Comparison of ENCODE assay signal across 1 cellular context in the genomic region with DNA sequence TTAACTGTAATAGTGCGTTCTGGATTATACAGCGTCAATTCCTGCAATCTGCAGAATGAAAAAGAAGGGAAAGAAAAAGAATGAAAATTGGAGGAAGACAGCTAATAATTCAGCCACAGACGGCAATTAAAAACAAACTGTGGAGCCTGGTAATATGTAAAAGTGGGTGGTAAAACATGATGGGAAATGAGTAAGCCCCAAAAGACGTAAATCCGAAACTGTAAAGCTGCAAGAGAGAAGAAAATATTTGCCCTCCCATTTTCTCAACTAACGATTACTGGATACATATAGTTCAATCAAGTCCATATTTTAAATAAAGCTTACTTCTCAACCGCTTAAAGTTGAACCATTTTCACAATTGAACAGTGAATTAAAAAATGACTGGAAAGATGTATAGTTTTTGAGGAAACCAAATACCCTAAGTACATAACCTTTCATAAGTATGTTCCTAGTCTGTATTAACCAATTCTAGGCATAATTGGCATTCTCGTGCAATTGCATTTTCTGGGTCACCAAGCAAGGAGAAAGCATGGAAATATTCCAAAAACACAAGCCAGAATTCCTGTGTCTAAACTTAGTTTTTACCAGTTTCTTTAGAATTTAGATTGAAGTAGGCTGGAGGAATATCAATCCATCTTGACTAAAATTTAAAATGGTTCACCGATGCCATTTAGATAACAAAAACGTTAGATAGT.
TF ChIP-seq lines count a peak whose summit lies in the region.

No MANE protein-coding gene starts in this region.

TF ChIP-seq in endothelial cell of umbilical vein, 7 proteins besides CTCF, POLR2A, EP300 and RAD21 (continued from another document):
- TF ChIP-seq POLR2AphosphoS5 (IDR thresholded peaks at IDR 0.05; ENCODE audit: insufficient read depth, low read depth, low read length), result no peak
- TF ChIP-seq, protein P1, sequence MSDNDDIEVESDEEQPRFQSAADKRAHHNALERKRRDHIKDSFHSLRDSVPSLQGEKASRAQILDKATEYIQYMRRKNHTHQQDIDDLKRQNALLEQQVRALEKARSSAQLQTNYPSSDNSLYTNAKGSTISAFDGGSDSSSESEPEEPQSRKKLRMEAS (IDR thresholded peaks at IDR 0.05; ENCODE audit: insufficient read depth, insufficient read length), result no peak
- no peak for TF ChIP-seq GATA2 (IDR thresholded peaks at IDR 0.05; ENCODE audit: insufficient read depth, insufficient read length, low read depth, low read length)
- TF ChIP-seq FOS (IDR thresholded peaks at IDR 0.05; ENCODE audit: borderline replicate concordance, insufficient read depth, low read length), result no peak
